2 cellular contexts compared by ENCODE assay signal in genomic region chr1:39236971-39237370, GRCh38.
TF ChIP-seq lines count a peak whose summit lies in the region.

No MANE protein-coding gene starts in this region.

TF ChIP-seq in SK-N-SH treated with all-trans-retinoic acid at 6 μM for 48 hours, 23 proteins besides CTCF, POLR2A, EP300 and RAD21 (continued from another document):
- TF ChIP-seq POU6F1 (CRISPR knock-in tag; IDR thresholded peaks at IDR 0.05; ENCODE audit: borderline replicate concordance, low read depth) (no peak), ZNF565 (CRISPR knock-in tag; conservative IDR thresholded peaks at IDR 0.05; ENCODE audit: low read depth) (no peak), TCF4 (CRISPR knock-in tag; IDR thresholded peaks at IDR 0.05; ENCODE audit: borderline replicate concordance) (no peak), CSRNP3 (CRISPR knock-in tag; IDR thresholded peaks at IDR 0.05) (no peak), ARNTL (CRISPR knock-in tag; IDR thresholded peaks at IDR 0.05; ENCODE audit: borderline replicate concordance, low read depth) (no peak)

TF ChIP-seq in SK-N-SH, 30 proteins besides CTCF, POLR2A, EP300 and RAD21 (continued from another document):
- TF ChIP-seq REST (IDR thresholded peaks at IDR 0.05; ENCODE audit: low read depth, low read length) (no peak), PBX3 (IDR thresholded peaks at IDR 0.05) (no peak), YY1 (IDR thresholded peaks at IDR 0.05; ENCODE audit: low read depth) (no peak), TEAD4 (IDR thresholded peaks at IDR 0.05; ENCODE audit: borderline replicate concordance, insufficient read depth) (no peak), FOSL2 (IDR thresholded peaks at IDR 0.05; ENCODE audit: borderline replicate concordance, low read depth) (no peak), GATA2 (CRISPR knock-in tag; IDR thresholded peaks at IDR 0.05) (no peak), ZBTB33 (IDR thresholded peaks at IDR 0.05; ENCODE audit: borderline replicate concordance, low read depth) (no peak), FOXJ3 (CRISPR knock-in tag; IDR thresholded peaks at IDR 0.05) (no peak), TAF1 (IDR thresholded peaks at IDR 0.05; ENCODE audit: borderline replicate concordance, low read depth, low read length) (no peak)
